ENCODE assay signal across 1 cellular context in the genomic region with DNA sequence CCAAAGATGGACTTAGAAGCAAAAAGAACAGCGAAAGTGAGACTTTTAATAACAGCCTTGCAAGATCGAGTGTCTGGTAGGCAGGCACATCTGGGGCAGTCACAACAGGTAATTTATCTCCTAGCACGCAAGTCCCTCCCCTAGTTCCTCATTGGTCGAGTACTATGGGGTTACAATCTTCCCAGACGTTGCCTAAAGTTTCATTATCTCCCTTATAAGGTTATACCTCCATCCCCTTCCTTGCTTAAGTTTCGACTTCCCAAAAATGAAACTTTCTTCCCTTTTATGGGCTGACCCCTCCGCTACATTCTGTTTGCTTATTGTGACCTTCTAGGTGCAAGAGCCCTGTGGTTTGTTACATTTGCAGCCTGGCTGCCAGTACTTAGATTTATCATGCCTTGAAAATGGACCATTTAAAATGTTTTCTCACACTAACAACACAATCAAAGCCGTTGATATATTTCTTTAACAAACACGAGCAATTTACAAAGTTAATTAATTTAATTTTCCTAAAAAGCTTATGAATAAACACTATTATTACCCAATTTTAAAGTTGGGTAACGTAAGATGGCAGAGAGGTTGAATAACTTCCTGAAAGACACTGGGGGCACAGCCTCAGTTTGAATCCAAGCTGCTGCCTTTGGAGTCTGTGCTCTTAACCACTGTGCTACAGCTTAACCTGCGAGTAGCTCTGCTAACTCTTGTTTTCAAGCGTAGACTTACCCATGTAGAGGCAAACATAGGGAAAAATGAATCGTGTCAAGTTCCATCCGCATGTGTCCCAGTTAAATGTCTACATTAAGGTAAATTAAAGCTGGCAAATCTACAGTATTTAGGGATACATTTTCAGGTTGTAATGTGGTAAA.
TF ChIP-seq lines count a peak whose summit lies in the region.

No MANE protein-coding gene starts in this region.

TF ChIP-seq in GM23338, 12 proteins besides CTCF, POLR2A, EP300 and RAD21 (continued from another document):
- TF ChIP-seq, protein P1, sequence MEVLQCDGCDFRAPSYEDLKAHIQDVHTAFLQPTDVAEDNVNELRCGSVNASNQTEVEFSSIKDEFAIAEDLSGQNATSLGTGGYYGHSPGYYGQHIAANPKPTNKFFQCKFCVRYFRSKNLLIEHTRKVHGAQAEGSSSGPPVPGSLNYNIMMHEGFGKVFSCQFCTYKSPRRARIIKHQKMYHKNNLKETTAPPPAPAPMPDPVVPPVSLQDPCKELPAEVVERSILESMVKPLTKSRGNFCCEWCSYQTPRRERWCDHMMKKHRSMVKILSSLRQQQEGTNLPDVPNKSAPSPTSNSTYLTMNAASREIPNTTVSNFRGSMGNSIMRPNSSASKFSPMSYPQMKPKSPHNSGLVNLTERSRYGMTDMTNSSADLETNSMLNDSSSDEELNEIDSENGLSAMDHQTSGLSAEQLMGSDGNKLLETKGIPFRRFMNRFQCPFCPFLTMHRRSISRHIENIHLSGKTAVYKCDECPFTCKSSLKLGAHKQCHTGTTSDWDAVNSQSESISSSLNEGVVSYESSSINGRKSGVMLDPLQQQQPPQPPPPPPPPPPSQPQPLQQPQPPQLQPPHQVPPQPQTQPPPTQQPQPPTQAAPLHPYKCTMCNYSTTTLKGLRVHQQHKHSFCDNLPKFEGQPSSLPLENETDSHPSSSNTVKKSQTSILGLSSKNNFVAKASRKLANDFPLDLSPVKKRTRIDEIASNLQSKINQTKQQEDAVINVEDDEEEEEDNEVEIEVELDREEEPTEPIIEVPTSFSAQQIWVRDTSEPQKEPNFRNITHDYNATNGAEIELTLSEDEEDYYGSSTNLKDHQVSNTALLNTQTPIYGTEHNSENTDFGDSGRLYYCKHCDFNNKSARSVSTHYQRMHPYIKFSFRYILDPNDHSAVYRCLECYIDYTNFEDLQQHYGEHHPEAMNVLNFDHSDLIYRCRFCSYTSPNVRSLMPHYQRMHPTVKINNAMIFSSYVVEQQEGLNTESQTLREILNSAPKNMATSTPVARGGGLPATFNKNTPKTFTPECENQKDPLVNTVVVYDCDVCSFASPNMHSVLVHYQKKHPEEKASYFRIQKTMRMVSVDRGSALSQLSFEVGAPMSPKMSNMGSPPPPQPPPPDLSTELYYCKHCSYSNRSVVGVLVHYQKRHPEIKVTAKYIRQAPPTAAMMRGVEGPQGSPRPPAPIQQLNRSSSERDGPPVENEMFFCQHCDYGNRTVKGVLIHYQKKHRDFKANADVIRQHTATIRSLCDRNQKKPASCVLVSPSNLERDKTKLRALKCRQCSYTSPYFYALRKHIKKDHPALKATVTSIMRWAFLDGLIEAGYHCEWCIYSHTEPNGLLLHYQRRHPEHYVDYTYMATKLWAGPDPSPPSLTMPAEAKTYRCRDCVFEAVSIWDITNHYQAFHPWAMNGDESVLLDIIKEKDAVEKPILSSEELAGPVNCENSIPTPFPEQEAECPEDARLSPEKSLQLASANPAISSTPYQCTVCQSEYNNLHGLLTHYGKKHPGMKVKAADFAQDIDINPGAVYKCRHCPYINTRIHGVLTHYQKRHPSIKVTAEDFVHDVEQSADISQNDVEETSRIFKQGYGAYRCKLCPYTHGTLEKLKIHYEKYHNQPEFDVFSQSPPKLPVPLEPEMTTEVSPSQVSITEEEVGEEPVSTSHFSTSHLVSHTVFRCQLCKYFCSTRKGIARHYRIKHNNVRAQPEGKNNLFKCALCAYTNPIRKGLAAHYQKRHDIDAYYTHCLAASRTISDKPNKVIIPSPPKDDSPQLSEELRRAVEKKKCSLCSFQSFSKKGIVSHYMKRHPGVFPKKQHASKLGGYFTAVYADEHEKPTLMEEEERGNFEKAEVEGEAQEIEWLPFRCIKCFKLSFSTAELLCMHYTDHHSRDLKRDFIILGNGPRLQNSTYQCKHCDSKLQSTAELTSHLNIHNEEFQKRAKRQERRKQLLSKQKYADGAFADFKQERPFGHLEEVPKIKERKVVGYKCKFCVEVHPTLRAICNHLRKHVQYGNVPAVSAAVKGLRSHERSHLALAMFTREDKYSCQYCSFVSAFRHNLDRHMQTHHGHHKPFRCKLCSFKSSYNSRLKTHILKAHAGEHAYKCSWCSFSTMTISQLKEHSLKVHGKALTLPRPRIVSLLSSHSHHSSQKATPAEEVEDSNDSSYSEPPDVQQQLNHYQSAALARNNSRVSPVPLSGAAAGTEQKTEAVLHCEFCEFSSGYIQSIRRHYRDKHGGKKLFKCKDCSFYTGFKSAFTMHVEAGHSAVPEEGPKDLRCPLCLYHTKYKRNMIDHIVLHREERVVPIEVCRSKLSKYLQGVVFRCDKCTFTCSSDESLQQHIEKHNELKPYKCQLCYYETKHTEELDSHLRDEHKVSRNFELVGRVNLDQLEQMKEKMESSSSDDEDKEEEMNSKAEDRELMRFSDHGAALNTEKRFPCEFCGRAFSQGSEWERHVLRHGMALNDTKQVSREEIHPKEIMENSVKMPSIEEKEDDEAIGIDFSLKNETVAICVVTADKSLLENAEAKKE (CRISPR knock-in tag; IDR thresholded peaks at IDR 0.05) = no peak
- TF ChIP-seq ZNF114 (CRISPR knock-in tag; IDR thresholded peaks at IDR 0.05) = no peak
- TF ChIP-seq CREB1 (CRISPR knock-in tag; IDR thresholded peaks at IDR 0.05; ENCODE audit: low read depth) = no peak
- TF ChIP-seq, protein P2, sequence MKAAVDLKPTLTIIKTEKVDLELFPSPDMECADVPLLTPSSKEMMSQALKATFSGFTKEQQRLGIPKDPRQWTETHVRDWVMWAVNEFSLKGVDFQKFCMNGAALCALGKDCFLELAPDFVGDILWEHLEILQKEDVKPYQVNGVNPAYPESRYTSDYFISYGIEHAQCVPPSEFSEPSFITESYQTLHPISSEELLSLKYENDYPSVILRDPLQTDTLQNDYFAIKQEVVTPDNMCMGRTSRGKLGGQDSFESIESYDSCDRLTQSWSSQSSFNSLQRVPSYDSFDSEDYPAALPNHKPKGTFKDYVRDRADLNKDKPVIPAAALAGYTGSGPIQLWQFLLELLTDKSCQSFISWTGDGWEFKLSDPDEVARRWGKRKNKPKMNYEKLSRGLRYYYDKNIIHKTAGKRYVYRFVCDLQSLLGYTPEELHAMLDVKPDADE (IDR thresholded peaks at IDR 0.05) = no peak
- no peak for TF ChIP-seq REST (IDR thresholded peaks at IDR 0.05; ENCODE audit: unreplicated experiment)
- no peak for TF ChIP-seq ZNF331 (CRISPR knock-in tag; IDR thresholded peaks at IDR 0.05; ENCODE audit: low read depth)
- no peak for TF ChIP-seq JUNB (IDR thresholded peaks at IDR 0.05; ENCODE audit: unreplicated experiment)
- no peak for TF ChIP-seq POLR2AphosphoS5 (IDR thresholded peaks at IDR 0.05; ENCODE audit: low read depth)
- TF ChIP-seq NANOG (IDR thresholded peaks at IDR 0.05; ENCODE audit: borderline replicate concordance) = no peak
